ENCODE assay signal across 1 cellular context in genomic region chr16:3578610-3579551, GRCh38.
TF ChIP-seq lines count a peak whose summit lies in the region.

No MANE protein-coding gene starts in this region.

TF ChIP-seq in IMR-90, 13 proteins besides CTCF, POLR2A, EP300 and RAD21 (continued from another document):
- no peak for TF ChIP-seq BHLHE40 (IDR thresholded peaks at IDR 0.05; ENCODE audit: low read depth, low read length)
- no peak for TF ChIP-seq MAZ (IDR thresholded peaks at IDR 0.05; ENCODE audit: borderline replicate concordance, low read depth, low read length)
- TF ChIP-seq SMC3 (IDR thresholded peaks at IDR 0.05; ENCODE audit: low read depth, low read length): no peak
- no peak for TF ChIP-seq RFX5 (IDR thresholded peaks at IDR 0.05; ENCODE audit: low read depth, low read length)
- no peak for TF ChIP-seq MAFK (IDR thresholded peaks at IDR 0.05; ENCODE audit: low read depth, low read length)
- TF ChIP-seq RCOR1 (IDR thresholded peaks at IDR 0.05; ENCODE audit: insufficient replicate concordance, low read length): no peak
- TF ChIP-seq FOS (IDR thresholded peaks at IDR 0.05; ENCODE audit: low read depth, low read length): no peak
TF ChIP-seq in IMR-90: peak in this region for 0.
